ENCODE assay signal across 8 cellular contexts in genomic region chr10:92848037-92848440, GRCh38. TPM values are rescaled to one million over a fixed set of nuclear protein-coding genes. Genes with fewer than 3 reads are reported as not detected.
DNase-seq lines count a peak whose midpoint lies in the region; ATAC-seq, FAIRE-seq and TF ChIP-seq lines count a peak whose summit lies in the region.

No MANE protein-coding gene starts in this region.

- H3K9me3 Mint-ChIP-seq in activated CD8-positive, alpha-beta T cell treated with anti-CD3 and anti-CD28 coated beads, Interleukin-2, amount 10 ng/mL, durations not matched to agents 7 days and 5 days (ENCODE audit: insufficient read depth) = peaks cover 3% of the 10 kb centered on the region

- TF ChIP-seq POLR2A in heart left ventricle (IDR thresholded peaks at IDR 0.05) (no peak), suprapubic skin (IDR thresholded peaks at IDR 0.05) (no peak)

- no peaks in the 10 kb centered on the region for H3K9me1 ChIP-seq in keratinocyte (ENCODE audit: control insufficient read depth, extremely low read depth, insufficient read depth, low read length)

- H3K27me3 ChIP-seq in heart left ventricle (no peaks in the 10 kb centered on the region), keratinocyte (ENCODE audit: control insufficient read depth, extremely low read depth, insufficient read depth, low read length) (peaks cover 3% of the 10 kb centered on the region), suprapubic skin (no peaks in the 10 kb centered on the region)

- peak overlapping the region; percentile 85 for H2AFZ ChIP-seq in keratinocyte (ENCODE audit: control insufficient read depth, low read length)

- DNase-seq in heart left ventricle = no peak
- DNase-seq in Right ventricle myocardium superior = no peak
- no peak for DNase-seq in activated CD8-positive, alpha-beta T cell treated with anti-CD3 and anti-CD28 coated beads, Interleukin-2, amount 10 ng/mL, durations not matched to agents 7 days and 5 days
- DNase-seq in keratinocyte (ENCODE audit: low read depth, low spot score) = no peak
- DNase-seq in suprapubic skin (ENCODE audit: low spot score in 2 of 2) = no peak
- no peak for DNase-seq in epidermal melanocyte (ENCODE audit: insufficient read length, low spot score)
- DNase-seq in activated effector memory CD4-positive, alpha-beta T cell treated with anti-CD3 and anti-CD28 coated beads, Interleukin-2, amount 50 U/mL, for 16 hours = no peak
- no peak for DNase-seq in NCI-H446 (lab: John Stamatoyannopoulos, UW)

- H3K4me3 Mint-ChIP-seq in activated CD8-positive, alpha-beta T cell treated with anti-CD3 and anti-CD28 coated beads, Interleukin-2, amount 10 ng/mL, durations not matched to agents 7 days and 5 days = peak overlapping the region; percentile 81

- H3K27ac ChIP-seq in heart left ventricle = peak overlapping the region in 9 of 12 donors; percentile 79 to 94 (median 90)
- H3K27ac ChIP-seq in keratinocyte (ENCODE audit: control insufficient read depth, insufficient read depth, low read length) = no peak overlapping the region
- peak overlapping the region; percentile 89 for H3K27ac ChIP-seq in suprapubic skin

- H3K36me3 Mint-ChIP-seq in activated CD8-positive, alpha-beta T cell treated with anti-CD3 and anti-CD28 coated beads, Interleukin-2, amount 10 ng/mL, durations not matched to agents 7 days and 5 days (ENCODE audit: low read depth) = peaks cover 3% of the 10 kb centered on the region

- POLR2A ChIA-PET in activated CD8-positive, alpha-beta T cell treated with anti-CD3 and anti-CD28 coated beads, Interleukin-2, amount 10 ng/mL, durations not matched to agents 7 days and 5 days (lab: Charles Lee) = interaction anchor here (0.6 to 2.1 kb wide), 4 partner anchors 11 to 19 kb away, joined by 3 to 14 read pairs (median 4); no protein-coding TSS in a partner anchor

- no peak for TF ChIP-seq EP300 in suprapubic skin (IDR thresholded peaks at IDR 0.05)

- dilution Hi-C loops in keratinocyte (cut with MboI; ENCODE audit: extremely low pct_ligation_motif_present, low sequenced_read_pairs) = no loop called here

- no peaks in the 10 kb centered on the region for H3K79me2 ChIP-seq in keratinocyte (ENCODE audit: control insufficient read depth, insufficient read depth, low read length)

- H3K9me3 ChIP-seq in heart left ventricle (peaks cover 0 to 4% (median 0%) of the 10 kb centered on the region in 12 donors), keratinocyte (ENCODE audit: control insufficient read depth, low read depth, low read length) (no peaks in the 10 kb centered on the region), suprapubic skin (no peaks in the 10 kb centered on the region)

- CTCF ChIA-PET in activated CD8-positive, alpha-beta T cell treated with anti-CD3 and anti-CD28 coated beads, Interleukin-2, amount 10 ng/mL, durations not matched to agents 7 days and 5 days (lab: Charles Lee) = interaction anchor here (0.6 to 5.0 kb wide), 9 partner anchors 12 to 117 kb away, joined by 3 to 58 read pairs (median 3); no protein-coding TSS in a partner anchor

- H3K9ac ChIP-seq in keratinocyte (ENCODE audit: control insufficient read depth, extremely low read depth, insufficient read depth, low read length) = peak overlapping the region; percentile 44

- H3K4me3 ChIP-seq in heart left ventricle (peak overlapping the region; percentile 71 to 100 (median 98)), keratinocyte (ENCODE audit: control insufficient read depth in 2 of 3, extremely low read depth in 1 of 3, insufficient read depth in 2 of 3, low read depth in 1 of 3, low read length in 3 of 3) (peak overlapping the region; percentile 60 to 73 (median 63)), suprapubic skin (peak overlapping the region; percentile 97)

- no peak for ATAC-seq in heart left ventricle
- no peak for ATAC-seq in Right ventricle myocardium superior (ENCODE audit: poor library complexity)
- peak; percentile 59 for ATAC-seq in activated CD8-positive, alpha-beta T cell treated with anti-CD3 and anti-CD28 coated beads, Interleukin-2, amount 10 ng/mL, durations not matched to agents 7 days and 5 days

- H4K20me1 ChIP-seq in keratinocyte (ENCODE audit: control insufficient read depth, extremely low read depth, insufficient read depth, low read length) = no peaks in the 10 kb centered on the region

- intact Hi-C loops in heart left ventricle (cut with DNase I) = loop anchor here in 6 of 10 donors (5.0 to 10.0 kb wide), 3 partner anchors 34 to 253 kb away; partner anchors contain the start of gene KIF11 (in 3 of the 6)
- intact Hi-C loops in Right ventricle myocardium superior (cut with DNase I) = no loop called here

- H3K27me3 Mint-ChIP-seq in activated CD8-positive, alpha-beta T cell treated with anti-CD3 and anti-CD28 coated beads, Interleukin-2, amount 10 ng/mL, durations not matched to agents 7 days and 5 days (ENCODE audit: low read depth) = no peaks in the 10 kb centered on the region

- no peak for FAIRE-seq in keratinocyte (lab: Jason Lieb, UNC)

- WGBS in heart left ventricle, 4 donors = 1 to 3% (median 1%) methylated on average over 10 to 32 of the region's 32 CpGs
- 3% methylated on average over 7 of the region's 32 CpGs for WGBS in suprapubic skin

- TF ChIP-seq CTCF in heart left ventricle (IDR thresholded peaks at IDR 0.05) (no peak), keratinocyte (optimal IDR thresholded peaks at IDR 0.05 in 1 of 3, IDR thresholded peaks at IDR 0.05 in 1 of 3, conservative IDR thresholded peaks at IDR 0.05 in 1 of 3; ENCODE audit: extremely low read depth in 1 of 3, insufficient read depth in 2 of 3, low read length in 3 of 3) (no peak), suprapubic skin (IDR thresholded peaks at IDR 0.05) (no peak)

- peaks cover 30% of the 10 kb centered on the region for H3K4me1 Mint-ChIP-seq in activated CD8-positive, alpha-beta T cell treated with anti-CD3 and anti-CD28 coated beads, Interleukin-2, amount 10 ng/mL, durations not matched to agents 7 days and 5 days (ENCODE audit: low read depth)

- H3K4me2 ChIP-seq in keratinocyte (ENCODE audit: control insufficient read depth, extremely low read depth, insufficient read depth, low read depth, low read length) = peak overlapping the region; percentile 97

- H3K27ac Mint-ChIP-seq in activated CD8-positive, alpha-beta T cell treated with anti-CD3 and anti-CD28 coated beads, Interleukin-2, amount 10 ng/mL, durations not matched to agents 7 days and 5 days = peak overlapping the region; percentile 82

- H3K36me3 ChIP-seq in heart left ventricle (no peaks in the 10 kb centered on the region), keratinocyte (ENCODE audit: control insufficient read depth in 2 of 2, extremely low read depth in 1 of 2, insufficient read depth in 2 of 2, low read length in 2 of 2) (no peaks in the 10 kb centered on the region), suprapubic skin (no peaks in the 10 kb centered on the region)

- H3K4me1 ChIP-seq in heart left ventricle = peaks cover 0 to 46% (median 10%) of the 10 kb centered on the region in 12 donors
- H3K4me1 ChIP-seq in keratinocyte (ENCODE audit: control insufficient read depth, extremely low read depth, insufficient read depth, low read length) = peaks cover 9% of the 10 kb centered on the region
- peaks cover 18% of the 10 kb centered on the region for H3K4me1 ChIP-seq in suprapubic skin

RNA-seq across cellular contexts. Expression of gene EXOC6, which starts 0.3 kb away (rescaled TPM):
- total RNA-seq in heart left ventricle = 10 to 100 TPM in 5 of 9 donors, 1 to 10 TPM in 4; 7.8 to 12.3 (median 10.0) TPM
- 1 to 10 TPM; 5.8 to 6.7 TPM for polyA plus RNA-seq in heart left ventricle
- 9.9 TPM for total RNA-seq in Right ventricle myocardium superior
- 10 to 100 TPM; 11.7 to 12.5 TPM for total RNA-seq in activated CD8-positive, alpha-beta T cell treated with anti-CD3 and anti-CD28 coated beads, Interleukin-2, amount 10 ng/mL, durations not matched to agents 7 days and 5 days
- 1.2 to 2.6 TPM (median 1.4 TPM) in 3 replicates for polyA plus RNA-seq in keratinocyte
- 2.9 TPM for polyA plus RNA-seq in keratinocyte (2011; ENCODE audit: low read depth)
- 0.62 and 1.6 TPM in 2 replicates for polyA plus RNA-seq in keratinocyte (2011; cell fraction: cytosol; rRNA removed)
- polyA plus RNA-seq in keratinocyte (2011; cell fraction: nucleus; rRNA removed) = 1.5 and 2.2 TPM in 2 replicates
- 1.3 and 1.5 TPM in 2 replicates for polyA plus RNA-seq in keratinocyte (2012; ENCODE audit: low replicate concordance)
- 0.59 to 1.3 TPM in 2 of 3 replicates, not detected in the other for polyA minus RNA-seq in keratinocyte
- not detected for polyA minus RNA-seq in keratinocyte (2011; cell fraction: cytosol; rRNA and poly(A)+ RNA removed)
- polyA minus RNA-seq in keratinocyte (2011; cell fraction: nucleus; rRNA and poly(A)+ RNA removed) = 2.1 and 6.9 TPM in 2 replicates
- total RNA-seq in suprapubic skin = 1 to 10 TPM; 5.0 to 9.3 (median 8.3) TPM
